ENCODE assay signal across 8 cellular contexts in the genomic region with DNA sequence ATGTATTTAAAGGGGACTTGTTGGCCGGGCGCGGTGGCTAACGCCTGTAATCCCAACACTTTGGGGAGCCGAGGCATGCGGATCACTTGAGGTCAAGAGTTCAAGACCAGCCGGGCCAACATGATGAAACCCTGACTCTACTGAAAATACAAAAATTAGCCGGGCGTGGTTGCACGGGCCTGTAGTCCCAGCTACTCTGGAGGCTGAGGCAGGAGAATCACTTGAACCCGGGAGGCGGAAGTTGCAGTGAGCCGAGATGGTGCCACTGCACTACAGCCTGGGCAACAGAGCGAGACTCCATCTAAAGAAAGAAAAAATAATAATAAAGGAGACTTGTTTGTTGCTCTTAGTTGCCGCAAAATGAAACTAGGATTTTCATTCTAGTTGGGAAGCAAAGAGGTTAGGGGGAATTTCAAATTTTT. TPM values are rescaled to one million over a fixed set of nuclear protein-coding genes. Genes with fewer than 3 reads are reported as not detected.
DNase-seq lines count a peak whose midpoint lies in the region; ATAC-seq and TF ChIP-seq lines count a peak whose summit lies in the region.
"Not testable (repeated sequence)": the region's sequence is repeated elsewhere in the genome, so short reads cannot be mapped to it uniquely, and the experiment has no call there.

No MANE protein-coding gene starts in this region.

- not testable (repeated sequence) for TF ChIP-seq RAD21 in HCT116 (IDR thresholded peaks at IDR 0.05; ENCODE audit: low read depth)

- RAD21 ChIA-PET in HCT116 (lab: Charles Lee; ENCODE audit: low non-redundant PET in 1 of 2, low total read pairs in 2 of 2, uncharacterized antibody in 2 of 2, unreplicated experiment in 2 of 2), result not testable (repeated sequence)

- not testable (repeated sequence) for H3K9me2 ChIP-seq in HCT116 (ENCODE audit: insufficient read depth)

- not testable (repeated sequence) for TF ChIP-seq POLR2A in HCT116 (IDR thresholded peaks at IDR 0.05; ENCODE audit: borderline replicate concordance, extremely low read depth, insufficient read depth, insufficient read length)

- not testable (repeated sequence) for H3K36me3 ChIP-seq in A673 (ENCODE audit: insufficient read depth, low read length, poor library complexity, severe bottlenecking); HCT116 (ENCODE audit: control insufficient read depth in 1 of 2, insufficient read depth in 2 of 2, low read length in 2 of 2); SK-N-MC (ENCODE audit: insufficient read depth, low read length); left ventricle myocardium inferior; smooth muscle cell (ENCODE audit: low read depth)

- not testable (repeated sequence) for H3K27me3 Mint-ChIP-seq in activated naive CD4-positive, alpha-beta T cell treated with anti-CD3 and anti-CD28 coated beads, Interleukin-2, amount 50 U/mL, for 24 hours; naive thymus-derived CD8-positive, alpha-beta T cell

- H4K20me1 ChIP-seq in HCT116 (ENCODE audit: insufficient read depth), result not testable (repeated sequence)
- peaks cover 34% of the 10 kb centered on the region for H4K20me1 ChIP-seq in smooth muscle cell (ENCODE audit: low read depth)

- intact Hi-C loops in A673 (cut with micrococcal nuclease; ENCODE audit: unreplicated experiment); left ventricle myocardium inferior (cut with micrococcal nuclease): not testable (repeated sequence)
- intact Hi-C loops in HCT116 (cut with micrococcal nuclease) (loop anchor here (1.0 to 2.0 kb wide), 2 partner anchors 21 to 75 kb away; a partner anchor contains a TSS), dorsolateral prefrontal cortex (cut with DNase I) (loop anchor here (1.0 to 10.0 kb wide), 6 partner anchors 22 to 177 kb away; a partner anchor contains a TSS)

- peak overlapping the region; percentile 96 for H3K27ac Mint-ChIP-seq in activated naive CD4-positive, alpha-beta T cell treated with anti-CD3 and anti-CD28 coated beads, Interleukin-2, amount 50 U/mL, for 24 hours
- peak overlapping the region; percentile 88 to 99 (median 94) for H3K27ac Mint-ChIP-seq in naive thymus-derived CD8-positive, alpha-beta T cell

- CTCF ChIA-PET in A673 (lab: Charles Lee); HCT116 (lab: Charles Lee): not testable (repeated sequence)

- H3K36me3 Mint-ChIP-seq in activated naive CD4-positive, alpha-beta T cell treated with anti-CD3 and anti-CD28 coated beads, Interleukin-2, amount 50 U/mL, for 24 hours; naive thymus-derived CD8-positive, alpha-beta T cell: not testable (repeated sequence)

- H3K4me3 ChIP-seq in A673 (ENCODE audit: low read depth, low read length, poor library complexity, severe bottlenecking), result peak overlapping the region; percentile 90
- peak overlapping the region; percentile 66 to 84; a peak in 3 of 4 replicates for H3K4me3 ChIP-seq in HCT116 (replicated peaks in 1 of 2; ENCODE audit: low read depth in 1 of 2, low read length in 2 of 2)
- H3K4me3 ChIP-seq in SK-N-MC, result peak overlapping the region; percentile 96
- peak overlapping the region; percentile 56 to 96 (median 83) for H3K4me3 ChIP-seq in dorsolateral prefrontal cortex
- peak overlapping the region; percentile 82 for H3K4me3 ChIP-seq in left ventricle myocardium inferior
- H3K4me3 ChIP-seq in smooth muscle cell, result peak overlapping the region; percentile 88

- H3K4me2 ChIP-seq in HCT116 (ENCODE audit: low read length) (peak overlapping the region; percentile 94), smooth muscle cell (peak overlapping the region; percentile 85)

- 57% methylated on average over 15 of the region's 15 CpGs for WGBS in smooth muscle cell (ENCODE audit: low lambda C conversion rate)

- not testable (repeated sequence) for H3K27me3 ChIP-seq in A673 (replicated peaks; ENCODE audit: insufficient read depth, low read depth, low read length, poor library complexity); HCT116 (ENCODE audit: insufficient read depth, low read length); dorsolateral prefrontal cortex; left ventricle myocardium inferior (ENCODE audit: low read depth); smooth muscle cell (ENCODE audit: low read depth)

- not testable (repeated sequence) for H2AFZ ChIP-seq in HCT116 (ENCODE audit: low read depth, low read length, poor library complexity, severe bottlenecking)
- H2AFZ ChIP-seq in smooth muscle cell (ENCODE audit: low read depth), result peak overlapping the region; percentile 94

- not testable (repeated sequence) for H3K4me1 ChIP-seq in A673 (ENCODE audit: insufficient read depth, low read length, poor library complexity, severe bottlenecking); smooth muscle cell (ENCODE audit: low read depth)
- H3K4me1 ChIP-seq in HCT116 (ENCODE audit: control insufficient read depth in 1 of 2, insufficient read depth in 2 of 2, low read length in 2 of 2) (peaks cover 29 to 42% of the 10 kb centered on the region in 2 experiments), left ventricle myocardium inferior (peaks cover 40% of the 10 kb centered on the region)

- ATAC-seq in HCT116; naive thymus-derived CD8-positive, alpha-beta T cell: not testable (repeated sequence)

- H3F3A ChIP-seq in smooth muscle cell (ENCODE audit: low read depth), result not testable (repeated sequence)

- POLR2A ChIA-PET in A673 (lab: Charles Lee; ENCODE audit: low non-redundant PET) (interaction anchor here (0.5 kb wide), 1 partner anchor 140 kb away, joined by 3 read pairs; no protein-coding TSS in a partner anchor), HCT116 (lab: Charles Lee) (interaction anchor here (1.0 to 1.3 kb wide), 3 partner anchors 11 to 29 kb away, joined by 3 read pairs; no protein-coding TSS in a partner anchor)
- POLR2A ChIA-PET in naive thymus-derived CD8-positive, alpha-beta T cell (lab: Charles Lee), result interaction anchor here (0.7 to 2.1 kb wide), 2 partner anchors 76 to 905 kb away, joined by 4 to 9 read pairs; a partner anchor contains a TSS

- DNase-seq in A673 (ENCODE audit: low spot score); HCT116 (ENCODE audit: low read depth, low spot score); SK-N-MC (ENCODE audit: low read depth, low spot score); dorsolateral prefrontal cortex; left ventricle myocardium inferior; naive thymus-derived CD8-positive, alpha-beta T cell; smooth muscle cell (lab: John Stamatoyannopoulos, UW; ENCODE audit: unreplicated experiment): not testable (repeated sequence)

- BruUV-seq in A673 (replicated peaks; lab: Mats Ljungman, UMichigan); HCT116 (replicated peaks; lab: Mats Ljungman, UMichigan): not testable (repeated sequence)

- TF ChIP-seq CTCF in A673 (conservative IDR thresholded peaks at IDR 0.05; ENCODE audit: low read depth, low read length); HCT116 (IDR thresholded peaks at IDR 0.05 in 2 of 3, conservative IDR thresholded peaks at IDR 0.05 in 1 of 3; ENCODE audit: borderline replicate concordance in 1 of 3, insufficient read depth in 1 of 3, low read depth in 2 of 3, low read length in 2 of 3); dorsolateral prefrontal cortex (IDR thresholded peaks at IDR 0.05 in 54 of 56, conservative IDR thresholded peaks at IDR 0.05 in 2 of 56; ENCODE audit: low read depth in 1 of 56, partially characterized antibody in 56 of 56); left ventricle myocardium inferior (IDR thresholded peaks at IDR 0.05; ENCODE audit: borderline replicate concordance); smooth muscle cell (IDR thresholded peaks at IDR 0.05; ENCODE audit: borderline replicate concordance, insufficient read depth, poor library complexity, severe bottlenecking): not testable (repeated sequence)

- H3K9ac ChIP-seq in HCT116 (ENCODE audit: low read length), result peak overlapping the region; percentile 83; the same call in 1 of the 2 replicates
- not testable (repeated sequence) for H3K9ac ChIP-seq in SK-N-MC (ENCODE audit: insufficient read length); smooth muscle cell (ENCODE audit: low read depth)

- H3K9me3 Mint-ChIP-seq in activated naive CD4-positive, alpha-beta T cell treated with anti-CD3 and anti-CD28 coated beads, Interleukin-2, amount 50 U/mL, for 24 hours; naive thymus-derived CD8-positive, alpha-beta T cell: not testable (repeated sequence)

- H3K4me1 Mint-ChIP-seq in activated naive CD4-positive, alpha-beta T cell treated with anti-CD3 and anti-CD28 coated beads, Interleukin-2, amount 50 U/mL, for 24 hours, result peaks cover 45% of the 10 kb centered on the region
- peaks cover 18 to 70% (median 38%) of the 10 kb centered on the region in 4 donors for H3K4me1 Mint-ChIP-seq in naive thymus-derived CD8-positive, alpha-beta T cell

- H3K79me2 ChIP-seq in HCT116 (ENCODE audit: insufficient read depth, low read length), result peaks cover 43% of the 10 kb centered on the region
- H3K79me2 ChIP-seq in smooth muscle cell (ENCODE audit: low read depth), result peaks cover 43% of the 10 kb centered on the region

- H3K27ac ChIP-seq in A673 (ENCODE audit: low read depth, low read length, poor library complexity, severe bottlenecking), result peak overlapping the region; percentile 93
- H3K27ac ChIP-seq in HCT116 (ENCODE audit: low read depth, low read length), result peak overlapping the region; percentile 85
- not testable (repeated sequence) for H3K27ac ChIP-seq in SK-N-MC
- peak overlapping the region; percentile 76 to 99 (median 97) for H3K27ac ChIP-seq in dorsolateral prefrontal cortex
- peak overlapping the region; percentile 95 for H3K27ac ChIP-seq in left ventricle myocardium inferior (replicated peaks)
- peak overlapping the region; percentile 93 for H3K27ac ChIP-seq in smooth muscle cell (ENCODE audit: low read depth)

- not testable (repeated sequence) for H3K9me3 ChIP-seq in A673 (ENCODE audit: low read depth, low read length, poor library complexity, severe bottlenecking); HCT116 (ENCODE audit: control insufficient read depth in 1 of 2, insufficient read depth in 1 of 2, low read depth in 1 of 2, low read length in 2 of 2); SK-N-MC (ENCODE audit: low read depth, low read length); left ventricle myocardium inferior (replicated peaks); smooth muscle cell (replicated peaks; ENCODE audit: low read depth)

- peak overlapping the region; percentile 92 for H3K4me3 Mint-ChIP-seq in activated naive CD4-positive, alpha-beta T cell treated with anti-CD3 and anti-CD28 coated beads, Interleukin-2, amount 50 U/mL, for 24 hours
- peak overlapping the region; percentile 85 to 99 (median 95) for H3K4me3 Mint-ChIP-seq in naive thymus-derived CD8-positive, alpha-beta T cell

RNA-seq across cellular contexts. Expression of a gene that starts 22.5 kb away (rescaled TPM):
- total RNA-seq in A673 (2021) (63.6 and 63.8 TPM in 2 replicates), HCT116 (2021; ENCODE audit: unreplicated experiment) (30.8 TPM), dorsolateral prefrontal cortex (100 to 1,000 TPM; 126 to 274 (median 183) TPM), left ventricle myocardium inferior (92.5 TPM), smooth muscle cell (15.4 and 28.6 TPM in 2 replicates)
- 12.7 and 14.8 TPM in 2 replicates for polyA plus RNA-seq in HCT116 (2012)
- 10 to 100 TPM; 20.8 to 27.3 TPM for total RNA-seq in naive thymus-derived CD8-positive, alpha-beta T cell
- polyA plus RNA-seq in naive thymus-derived CD8-positive, alpha-beta T cell, result 1 to 10 TPM in 2 of 3 donors, under 1 TPM in 1; 0.90 to 1.3 (median 1.2) TPM
- polyA plus RNA-seq in smooth muscle cell, result 3.1 and 9.5 TPM in 2 replicates
